Comparison of ENCODE assay signal across 1 cellular context in the genomic region with DNA sequence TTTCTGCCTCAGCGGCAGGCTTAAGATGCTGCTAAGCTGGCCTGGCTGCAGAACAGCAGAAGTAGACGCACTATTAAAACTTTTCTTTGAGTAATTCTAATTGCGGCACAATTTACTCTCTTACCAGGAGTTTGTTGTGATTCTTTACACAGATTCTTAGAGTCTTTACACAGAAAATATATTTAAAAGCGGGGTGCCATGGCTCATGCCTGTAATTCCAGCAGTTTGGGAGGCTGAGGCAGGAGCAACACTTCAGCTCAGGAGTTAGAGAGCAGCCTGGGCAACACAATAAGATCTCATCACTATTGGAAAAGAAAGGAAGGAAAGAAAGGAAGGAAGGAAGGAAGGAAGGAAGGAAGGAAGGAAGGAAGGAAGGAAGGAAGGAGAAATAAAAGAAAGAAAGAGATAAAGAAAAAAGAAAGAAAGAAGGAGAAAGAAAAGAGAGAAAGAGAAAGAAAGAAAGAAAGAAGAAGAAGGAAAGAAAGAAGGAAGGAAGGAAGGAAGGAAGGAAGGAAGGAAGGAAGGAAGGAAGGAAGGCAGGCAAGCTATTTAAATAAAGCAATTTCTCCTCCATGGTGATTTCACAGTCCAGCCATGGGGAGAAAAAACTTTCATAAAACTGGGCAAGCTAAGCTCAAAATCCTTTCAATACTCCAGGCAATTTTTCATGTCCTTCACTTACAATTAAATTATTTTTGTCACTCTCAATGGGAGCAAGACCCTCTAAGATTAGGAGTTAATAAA.
A peak's percentile ranks its signal among the peaks of the same experiment; 100 is the strongest.
TF ChIP-seq lines count a peak whose summit lies in the region.

No MANE protein-coding gene starts in this region.

TF ChIP-seq in K562, 482 proteins besides CTCF, POLR2A, EP300 and RAD21:
- peak; percentile 71 for TF ChIP-seq ZNF512 (tag; IDR thresholded peaks at IDR 0.05)
- no peak for TF ChIP-seq RBM15 (IDR thresholded peaks at IDR 0.05; ENCODE audit: insufficient read depth, low read length)
